ENCODE assay signal across 9 cellular contexts in the genomic region with DNA sequence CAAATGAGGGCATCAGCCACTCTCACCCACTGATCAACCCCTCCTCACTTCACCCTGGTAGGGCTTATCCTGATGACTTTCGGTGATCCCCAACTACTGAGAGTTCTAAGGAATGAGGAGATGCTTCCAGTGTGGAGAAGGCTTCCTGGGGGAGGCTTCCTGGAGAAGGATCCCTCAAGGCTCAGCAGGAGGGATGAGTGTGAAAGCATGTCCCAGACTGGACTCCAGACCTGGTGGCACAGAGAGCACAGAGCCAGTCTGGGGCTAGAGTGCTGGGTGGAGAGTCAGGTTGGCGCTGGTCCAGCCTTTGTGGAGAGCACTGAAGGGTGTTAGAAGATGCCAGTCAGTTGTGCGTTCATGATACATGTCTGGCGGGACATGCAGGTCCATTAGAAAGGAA. TPM values are rescaled to one million over a fixed set of nuclear protein-coding genes. Genes with fewer than 3 reads are reported as not detected.
A peak's percentile ranks its signal among the peaks of the same experiment; 100 is the strongest.
DNase-seq lines count a peak whose midpoint lies in the region; ATAC-seq and TF ChIP-seq lines count a peak whose summit lies in the region.
"Had no signal": no experiment of that assay in that cellular context is flagged by ENCODE, and none has a peak within 500 bp of the region (broad histone marks: within the 10 kb centered on the region; RNA-seq: fewer than 3 reads in every experiment).

No MANE protein-coding gene starts in this region.

- no peak overlapping the region for H3K4me3 Mint-ChIP-seq in activated CD4-positive, alpha-beta T cell treated with anti-CD3 and anti-CD28 coated beads for 36 hours

- TF ChIP-seq CTCF in suprapubic skin (IDR thresholded peaks at IDR 0.05) = no peak

- H3K4me1 ChIP-seq in adipocyte (ENCODE audit: control insufficient read depth, insufficient read depth, low read length) (peaks cover 65% of the 10 kb centered on the region), right cardiac atrium (ENCODE audit: control insufficient read depth, insufficient read depth, low read length) (peaks cover 17% of the 10 kb centered on the region), suprapubic skin (peaks cover 38% of the 10 kb centered on the region)

- no peak for TF ChIP-seq POLR2A in suprapubic skin (IDR thresholded peaks at IDR 0.05)

- H3K27me3 ChIP-seq in adipocyte (replicated peaks; ENCODE audit: control insufficient read depth, insufficient read depth, low read length) = no peaks in the 10 kb centered on the region
- no peaks in the 10 kb centered on the region for H3K27me3 ChIP-seq in right cardiac atrium (ENCODE audit: control insufficient read depth, insufficient read depth)
- H3K27me3 ChIP-seq in suprapubic skin = no peaks in the 10 kb centered on the region

- peaks cover 62% of the 10 kb centered on the region for H3K4me1 Mint-ChIP-seq in activated CD4-positive, alpha-beta T cell treated with anti-CD3 and anti-CD28 coated beads for 36 hours

- H3K9ac ChIP-seq in adipocyte (ENCODE audit: low read length) = peak overlapping the region; percentile 60

- no peak for DNase-seq in activated CD4-positive, alpha-beta T cell treated with anti-CD3 and anti-CD28 coated beads for 36 hours
- DNase-seq in activated CD4-positive, alpha-beta T cell treated with anti-CD3 and anti-CD28 coated beads for 4 hours = no peak
- DNase-seq in adipocyte (ENCODE audit: low read depth) (peak; percentile 21), right cardiac atrium (peak; percentile 63 to 88 (median 86)), suprapubic skin (ENCODE audit: low spot score in 2 of 2) (no peak)
- DNase-seq: NCI-H1048 had no signal

- H3K27me3 Mint-ChIP-seq in activated CD4-positive, alpha-beta T cell treated with anti-CD3 and anti-CD28 coated beads for 36 hours = no peaks in the 10 kb centered on the region

- H3K36me3 ChIP-seq in adipocyte (ENCODE audit: control insufficient read depth, insufficient read depth, low read length, severe bottlenecking) = peaks cover 72% of the 10 kb centered on the region
- H3K36me3 ChIP-seq in suprapubic skin = peaks cover 67% of the 10 kb centered on the region

- peak overlapping the region; percentile 80 for H3K27ac ChIP-seq in right cardiac atrium (ENCODE audit: low read length)
- H3K27ac ChIP-seq in suprapubic skin = peak overlapping the region; percentile 24

- 68% methylated on average over 4 of the region's 4 CpGs for WGBS in right cardiac atrium
- 43% methylated on average over 4 of the region's 4 CpGs for WGBS in suprapubic skin

- POLR2A ChIA-PET in activated CD4-positive, alpha-beta T cell treated with anti-CD3 and anti-CD28 coated beads for 36 hours (lab: Charles Lee) = interaction anchor here (0.8 kb wide), 1 partner anchor 33 kb away, joined by 3 read pairs; no protein-coding TSS in a partner anchor

- intact Hi-C loops in activated CD4-positive, alpha-beta T cell treated with anti-CD3 and anti-CD28 coated beads for 36 hours (cut with DNase I, micrococcal nuclease) = loop anchor here in 1 of 2 experiments (5.0 kb wide), 1 partner anchor 55 kb away; a partner anchor contains a TSS
- intact Hi-C loops in right cardiac atrium (cut with DNase I) = no loop called here

- H3K27ac Mint-ChIP-seq in activated CD4-positive, alpha-beta T cell treated with anti-CD3 and anti-CD28 coated beads for 36 hours = peak overlapping the region; percentile 75

- no peak for TF ChIP-seq EP300 in suprapubic skin (IDR thresholded peaks at IDR 0.05)

- H3K4me3 ChIP-seq in adipocyte (ENCODE audit: low read length) (no peak overlapping the region), right cardiac atrium (ENCODE audit: low read length) (no peak overlapping the region), suprapubic skin (no peak overlapping the region)

- no peaks in the 10 kb centered on the region for H3K9me3 Mint-ChIP-seq in activated CD4-positive, alpha-beta T cell treated with anti-CD3 and anti-CD28 coated beads for 36 hours (ENCODE audit: low read depth)

- CTCF ChIA-PET in activated CD4-positive, alpha-beta T cell treated with anti-CD3 and anti-CD28 coated beads for 36 hours (lab: Charles Lee) = interaction anchor here (1.4 kb wide), 1 partner anchor 19 kb away, joined by 3 read pairs; no protein-coding TSS in a partner anchor

- peaks cover 51% of the 10 kb centered on the region for H3K36me3 Mint-ChIP-seq in activated CD4-positive, alpha-beta T cell treated with anti-CD3 and anti-CD28 coated beads for 36 hours (ENCODE audit: low read depth)

- no peaks in the 10 kb centered on the region for H3K9me3 ChIP-seq in adipocyte (ENCODE audit: control insufficient read depth, low read length)
- H3K9me3 ChIP-seq in right cardiac atrium (ENCODE audit: control insufficient read depth, low read length) = no peaks in the 10 kb centered on the region
- no peaks in the 10 kb centered on the region for H3K9me3 ChIP-seq in suprapubic skin

- ATAC-seq in activated CD4-positive, alpha-beta T cell treated with anti-CD3 and anti-CD28 coated beads for 36 hours = no peak
- peak; percentile 68 to 72 for ATAC-seq in right cardiac atrium
- no peak for ATAC-seq in HG03432 (IDR thresholded peaks at IDR 0.05; ENCODE audit: unreplicated experiment)
- no peak for ATAC-seq in HG02885 (IDR thresholded peaks at IDR 0.05; ENCODE audit: poor library complexity, unreplicated experiment)
- ATAC-seq in GM21390 (IDR thresholded peaks at IDR 0.05; ENCODE audit: unreplicated experiment) = no peak

RNA-seq across cellular contexts. Expression of a gene that starts 53.7 kb away (rescaled TPM):
- total RNA-seq in activated CD4-positive, alpha-beta T cell treated with anti-CD3 and anti-CD28 coated beads for 36 hours = 1 to 10 TPM; 8.3 to 9.9 TPM
- total RNA-seq in right cardiac atrium = 1 to 10 TPM; 3.8 to 5.4 (median 4.0) TPM
- polyA plus RNA-seq in right cardiac atrium = 2.9 TPM
- 1 to 10 TPM; 3.3 to 9.1 (median 5.2) TPM for total RNA-seq in suprapubic skin

Comparison
In these comparisons a context has a peak if more than half of its experiments do, and no peak if none do; other contexts are left out.
1. ATAC-seq: peak in right cardiac atrium (2 of 2); none in activated CD4-positive, alpha-beta T cell treated with anti-CD3 and anti-CD28 coated beads for 36 hours (single experiment), HG03432 (single experiment), HG02885 (single experiment) and GM21390 (single experiment).
2. DNase-seq: peak in adipocyte (single experiment) and right cardiac atrium (3 of 3); none in activated CD4-positive, alpha-beta T cell treated with anti-CD3 and anti-CD28 coated beads for 36 hours (single experiment), activated CD4-positive, alpha-beta T cell treated with anti-CD3 and anti-CD28 coated beads for 4 hours (0 of 2) and suprapubic skin (0 of 2).